In genomic region chr17:57115916-57116315, GRCh38 we compare ENCODE assay signal across 9 cellular contexts.
"Had no signal": no experiment of that assay in that cellular context is flagged by ENCODE, and none has a peak within 500 bp of the region (broad histone marks: within the 10 kb centered on the region; RNA-seq: fewer than 3 reads in every experiment).

No MANE protein-coding gene starts in this region.

- DNase-seq: GM23248, H7, HFFc6, IMR-90, KG1 had no signal

- H3K27ac ChIP-seq: GM23248, HL-60 had no signal

- H3K9me3 ChIP-seq: HAP-1 had no signal

- FAIRE-seq: K562 had no signal

- H3K4me3 ChIP-seq: GM23248, HAP-1, K562 had no signal

- H3K27ac Mint-ChIP-seq: HFFc6 had no signal

- ATAC-seq: HCT116, K562 had no signal

- H3K9ac ChIP-seq: GM23248 had no signal

- H2AFZ ChIP-seq: GM23248 had no signal

- H3K9me3 Mint-ChIP-seq: HFFc6 had no signal

- H3K4me1 ChIP-seq: HAP-1 had no signal

- H3K4me3 Mint-ChIP-seq: HFFc6 had no signal
